Comparison of ENCODE assay signal across 10 cellular contexts in genomic region chr5:68265822-68266395, GRCh38. TPM values are rescaled to one million over a fixed set of nuclear protein-coding genes. Genes with fewer than 3 reads are reported as not detected.
DNase-seq lines count a peak whose midpoint lies in the region; ATAC-seq, FAIRE-seq and TF ChIP-seq lines count a peak whose summit lies in the region.
"Had no signal": no experiment of that assay in that cellular context is flagged by ENCODE, and none has a peak within 500 bp of the region (broad histone marks: within the 10 kb centered on the region; RNA-seq: fewer than 3 reads in every experiment).

No MANE protein-coding gene starts in this region.

- intact Hi-C loops in HepG2 (cut with micrococcal nuclease; ENCODE audit: unreplicated experiment): no loop called here
- intact Hi-C loops in vagina (cut with DNase I): no loop called here

- in situ Hi-C loops in HepG2 (cut with HindIII; ENCODE audit: extremely low pct_ligation_motif_present, low pct_unique_long_range_greater_than_20kb): no loop called here

- peaks cover 55 to 78% (median 58%) of the 10 kb centered on the region in 3 donors for H3K4me1 Mint-ChIP-seq in naive B cell

- H3K4me3 Mint-ChIP-seq in naive B cell: peak overlapping the region in 3 of 8 donors; percentile 25 to 32 (median 32)

- no peaks in the 10 kb centered on the region for H3K27me3 Mint-ChIP-seq in naive B cell

- H3K4me1 ChIP-seq in liver (ENCODE audit: control insufficient read depth in 4 of 4, insufficient read depth in 4 of 4, low read length in 3 of 4) (peaks cover 16 to 72% (median 64%) of the 10 kb centered on the region in 4 donors), HepG2 (ENCODE audit: insufficient read depth, low read length) (peaks cover 89% of the 10 kb centered on the region), vagina (peaks cover 90% of the 10 kb centered on the region)

- WGBS in liver: 56% methylated on average over 3 of the region's 3 CpGs
- WGBS in HepG2 (ENCODE audit: low lambda C conversion rate): 99% methylated on average over 3 of the region's 3 CpGs

- H3K9me3 ChIP-seq in liver (ENCODE audit: control insufficient read depth in 4 of 4, low read length in 3 of 4): no peaks in the 10 kb centered on the region
- H3K9me3 ChIP-seq in HepG2 (ENCODE audit: low read length): no peaks in the 10 kb centered on the region
- no peaks in the 10 kb centered on the region for H3K9me3 ChIP-seq in vagina

- no peak for TF ChIP-seq CTCF in liver (IDR thresholded peaks at IDR 0.05; ENCODE audit: low read depth, low read length, missing input control)
- TF ChIP-seq CTCF in HepG2 (CRISPR knock-in tag; IDR thresholded peaks at IDR 0.05): no peak
- no peak for TF ChIP-seq CTCF in vagina (IDR thresholded peaks at IDR 0.05)

- H4K20me1 ChIP-seq in HepG2 (ENCODE audit: insufficient read depth, low read length): no peaks in the 10 kb centered on the region

- CTCF ChIA-PET in HepG2 (lab: Yijun Ruan, JAX; ENCODE audit: low intra/inter-chr PET ratio, low total read pairs): no interaction called here

- peaks cover 36% of the 10 kb centered on the region for H3K79me2 ChIP-seq in HepG2 (ENCODE audit: insufficient read depth, low read length)

- TF ChIP-seq RAD21 in liver (IDR thresholded peaks at IDR 0.05) (no peak), HepG2 (CRISPR knock-in tag; IDR thresholded peaks at IDR 0.05) (no peak)

- H3K9me3 Mint-ChIP-seq in naive B cell: no peaks in the 10 kb centered on the region

- FAIRE-seq in HepG2 (lab: Jason Lieb, UNC): no peak

- H2AFZ ChIP-seq in HepG2 (ENCODE audit: low read length): no peak overlapping the region

- TF ChIP-seq EP300 in HepG2 (IDR thresholded peaks at IDR 0.05; ENCODE audit: low read depth in 2 of 2, low read length in 2 of 2) (no peak), HepG2 (CRISPR knock-in tag; IDR thresholded peaks at IDR 0.05; ENCODE audit: borderline replicate concordance) (no peak)

- H3K36me3 Mint-ChIP-seq in naive B cell: no peaks in the 10 kb centered on the region

- no TSS peak for BruUV-seq in HepG2 (replicated peaks; lab: Mats Ljungman, UMichigan)

- H3K27me3 ChIP-seq in liver (ENCODE audit: control insufficient read depth in 4 of 4, insufficient read depth in 4 of 4, low read length in 3 of 4) (no peaks in the 10 kb centered on the region), HepG2 (ENCODE audit: control insufficient read depth in 1 of 2, insufficient read depth in 2 of 2, low read length in 2 of 2) (no peaks in the 10 kb centered on the region), vagina (no peaks in the 10 kb centered on the region)

- TF ChIP-seq POLR2A in HepG2 (IDR thresholded peaks at IDR 0.05; ENCODE audit: insufficient read depth in 1 of 2, low read depth in 2 of 2, low read length in 2 of 2) (no peak), vagina (IDR thresholded peaks at IDR 0.05) (no peak)

- no peak overlapping the region for H3K4me3 ChIP-seq in liver (ENCODE audit: low read depth in 1 of 3, low read length in 3 of 3)
- H3K4me3 ChIP-seq in HepG2 (replicated peaks in 1 of 3; ENCODE audit: insufficient read depth in 1 of 3, low read depth in 2 of 3, low read length in 3 of 3): no peak overlapping the region
- H3K4me3 ChIP-seq in vagina: no peak overlapping the region

- peak overlapping the region; percentile 70 to 77 for H3K27ac ChIP-seq in liver (ENCODE audit: low read depth in 1 of 2, low read length in 2 of 2)
- H3K27ac ChIP-seq in HepG2 (ENCODE audit: extremely low read length, insufficient read depth, low read length): no peak overlapping the region
- H3K27ac ChIP-seq in epithelial cell of prostate: peak overlapping the region; percentile 26
- peak overlapping the region; percentile 76 for H3K27ac ChIP-seq in vagina

- DNase-seq in HepG2 (ENCODE audit: low spot score) (no peak), epithelial cell of prostate (ENCODE audit: low read depth, low spot score) (no peak), naive B cell (no peak), vagina (ENCODE audit: extremely low spot score in 2 of 2) (no peak), middle frontal gyrus (ENCODE audit: extremely low spot score, low spot score) (no peak), NCI-H2081 (lab: John Stamatoyannopoulos, UW) (no peak), OCI-M1 (lab: John Stamatoyannopoulos, UW) (no peak)
- DNase-seq: NCI-H345 had no signal

- POLR2A ChIA-PET in HepG2 (lab: Yijun Ruan, JAX): no interaction called here

- H3K27ac Mint-ChIP-seq in naive B cell: peak overlapping the region in 5 of 6 donors; percentile 13 to 88 (median 74)

- ATAC-seq in HepG2 (no peak), naive B cell (ENCODE audit: low read depth in 2 of 2) (no peak)
- ATAC-seq: HCT116 had no signal

- peak overlapping the region in 1 of 2 donors; percentile 38 for H3K9ac ChIP-seq in liver (ENCODE audit: low read depth in 1 of 2, low read length in 2 of 2)
- H3K9ac ChIP-seq in HepG2 (ENCODE audit: insufficient read depth, low read depth, low read length): no peak overlapping the region

- H3K36me3 ChIP-seq in liver (ENCODE audit: control insufficient read depth in 4 of 4, insufficient read depth in 3 of 4, low read depth in 1 of 4, low read length in 3 of 4): peaks cover 0 to 4% (median 0%) of the 10 kb centered on the region in 4 donors
- H3K36me3 ChIP-seq in HepG2 (replicated peaks in 1 of 2; ENCODE audit: control insufficient read depth in 1 of 2, insufficient read depth in 2 of 2, low read length in 2 of 2): no peaks in the 10 kb centered on the region
- no peaks in the 10 kb centered on the region for H3K36me3 ChIP-seq in vagina

- H3K4me2 ChIP-seq in HepG2 (ENCODE audit: low read depth, low read length): no peak overlapping the region

TF ChIP-seq in liver, 16 proteins besides CTCF, POLR2A, EP300 and RAD21 (continues in another document):
- TF ChIP-seq GABPA (IDR thresholded peaks at IDR 0.05 in 1 of 2, conservative IDR thresholded peaks at IDR 0.05 in 1 of 2): no peak
- no peak for TF ChIP-seq ZBTB33 (IDR thresholded peaks at IDR 0.05)
- TF ChIP-seq HNF4A (conservative IDR thresholded peaks at IDR 0.05): no peak

TF ChIP-seq in HepG2, 621 proteins besides CTCF, POLR2A, EP300 and RAD21 (continues in another document):
- TF ChIP-seq CENPBD1 (CRISPR knock-in tag; IDR thresholded peaks at IDR 0.05; ENCODE audit: borderline replicate concordance, low read depth) (no peak), ZNF562 (CRISPR knock-in tag; IDR thresholded peaks at IDR 0.05; ENCODE audit: borderline replicate concordance) (no peak), NFYB (CRISPR knock-in tag; IDR thresholded peaks at IDR 0.05) (no peak), ZSCAN20 (CRISPR knock-in tag; IDR thresholded peaks at IDR 0.05; ENCODE audit: borderline replicate concordance) (no peak), MTA1 (CRISPR knock-in tag; IDR thresholded peaks at IDR 0.05; ENCODE audit: borderline replicate concordance) (no peak), CEBPG (CRISPR knock-in tag; IDR thresholded peaks at IDR 0.05) (no peak), ZBTB42 (CRISPR knock-in tag; IDR thresholded peaks at IDR 0.05) (no peak)

RNA-seq across cellular contexts. Expression of gene PIK3R1, which starts 50.4 kb away (rescaled TPM):
- 100 to 1,000 TPM in 1 of 2 donors, 10 to 100 TPM in 1; 53.1 to 123 TPM for total RNA-seq in liver
- polyA plus RNA-seq in liver: 10 to 100 TPM; 22.6 to 41.5 TPM
- 21.3 and 26.0 TPM in 2 replicates for total RNA-seq in HepG2 (2016; rRNA removed; fragmentation: Illumina TruSeq; extraction: Trizol)
- 15.6 and 18.1 TPM in 2 replicates for total RNA-seq in HepG2 (2016; cell fraction: cytosol; rRNA removed; fragmentation: Illumina TruSeq; extraction: Trizol; ENCODE audit: low read depth)
- 23.2 and 24.7 TPM in 2 replicates for total RNA-seq in HepG2 (2016; cell fraction: insoluble cytoplasmic fraction; rRNA removed; fragmentation: Illumina TruSeq; extraction: Trizol)
- total RNA-seq in HepG2 (2016; cell fraction: membrane; rRNA removed; fragmentation: Illumina TruSeq; extraction: Trizol): 8.9 and 10.9 TPM in 2 replicates
- 42.9 and 43.7 TPM in 2 replicates for total RNA-seq in HepG2 (2016; cell fraction: nucleus; rRNA removed; fragmentation: Illumina TruSeq; extraction: Trizol)
- polyA plus RNA-seq in HepG2 (2011; rRNA removed): 6.4 and 8.4 TPM in 2 replicates
- polyA plus RNA-seq in HepG2 (2011; cell fraction: cytosol; rRNA removed): 3.4 and 4.1 TPM in 2 replicates
- polyA plus RNA-seq in HepG2 (2011; cell fraction: nucleus; rRNA removed): 4.4 and 7.1 TPM in 2 replicates
- 7.9 and 11.9 TPM in 2 replicates for polyA plus RNA-seq in HepG2 (2012)
- polyA plus RNA-seq in HepG2 (2016; cell fraction: cytosol; fragmentation: Illumina TruSeq; extraction: Trizol; ENCODE audit: low read depth): 0.45 and 0.52 TPM in 2 replicates
- 19.5 and 20.2 TPM in 2 replicates for polyA plus RNA-seq in HepG2 (2016; cell fraction: insoluble cytoplasmic fraction; fragmentation: Illumina TruSeq; extraction: Trizol; ENCODE audit: low read depth)
- 1.8 and 2.2 TPM in 2 replicates for polyA plus RNA-seq in HepG2 (2016; cell fraction: membrane; fragmentation: Illumina TruSeq; extraction: Trizol; ENCODE audit: low read depth)
- 35.9 and 42.5 TPM in 2 replicates for polyA plus RNA-seq in HepG2 (2016; cell fraction: nucleus; fragmentation: Illumina TruSeq; extraction: Trizol; ENCODE audit: insufficient read depth, low read depth)
- 0.19 and 11.0 TPM in 2 replicates for polyA minus RNA-seq in HepG2 (2011; rRNA and poly(A)+ RNA removed; ENCODE audit: low replicate concordance)
- polyA minus RNA-seq in HepG2 (2011; cell fraction: cytosol; rRNA and poly(A)+ RNA removed): 9.1 and 9.7 TPM in 2 replicates
- 46.5 and 49.8 TPM in 2 replicates for polyA minus RNA-seq in HepG2 (2011; cell fraction: nucleus; rRNA and poly(A)+ RNA removed)
- polyA plus RNA-seq in naive B cell (ENCODE audit: low read depth in 6 of 6): 10 to 100 TPM; 31.2 to 49.2 (median 39.3) TPM
- 134 TPM for total RNA-seq in vagina
